Comparison of ENCODE assay signal across 8 cellular contexts in genomic region chr5:139647406-139648204, GRCh38. TPM values are rescaled to one million over a fixed set of nuclear protein-coding genes. Genes with fewer than 3 reads are reported as not detected.
DNase-seq lines count a peak whose midpoint lies in the region; ATAC-seq, FAIRE-seq and TF ChIP-seq lines count a peak whose summit lies in the region.

No MANE protein-coding gene starts in this region.

- TF ChIP-seq EP300 in A549 (IDR thresholded peaks at IDR 0.05) (no peak), Ishikawa (IDR thresholded peaks at IDR 0.05; ENCODE audit: borderline replicate concordance) (no peak)

- no peaks in the 10 kb centered on the region for H3K9me3 Mint-ChIP-seq in central memory CD8-positive, alpha-beta T cell

- no peak for TF ChIP-seq POLR2A in A549 (IDR thresholded peaks at IDR 0.05; ENCODE audit: low read length)

- no peak for ATAC-seq in A549
- ATAC-seq in central memory CD8-positive, alpha-beta T cell (replicated peaks; ENCODE audit: extremely low read depth, poor library complexity, severe bottlenecking): no peak
- no peak for ATAC-seq in GM19463 (IDR thresholded peaks at IDR 0.05; ENCODE audit: unreplicated experiment)
- ATAC-seq in GM18907 (IDR thresholded peaks at IDR 0.05; ENCODE audit: unreplicated experiment): no peak

- H3K9me3 ChIP-seq in A549: no peaks in the 10 kb centered on the region
- no peaks in the 10 kb centered on the region for H3K9me3 ChIP-seq in mucosa of stomach (ENCODE audit: control insufficient read depth, low read length)

- peaks cover 11% of the 10 kb centered on the region for H3K36me3 Mint-ChIP-seq in central memory CD8-positive, alpha-beta T cell (ENCODE audit: insufficient read depth)

- H3K4me1 ChIP-seq in A549 (peaks cover 62% of the 10 kb centered on the region), mucosa of stomach (ENCODE audit: control insufficient read depth, insufficient read depth, low read length) (peaks cover 46% of the 10 kb centered on the region)

- H3K9ac ChIP-seq in mucosa of stomach (ENCODE audit: low read length): peak overlapping the region; percentile 34

- 47% methylated on average over 37 of the region's 48 CpGs for WGBS in A549 (ENCODE audit: missing lambda C conversion rate)

- H3K4me2 ChIP-seq in A549: peak overlapping the region; percentile 99

- CTCF ChIA-PET in A549 (lab: Yijun Ruan, JAX): interaction anchor here (0.6 to 17.1 kb wide), 10 partner anchors 10 to 118 kb away, joined by 3 to 195 read pairs (median 7); no protein-coding TSS in a partner anchor

- no peaks in the 10 kb centered on the region for H3K36me3 ChIP-seq in mucosa of stomach (ENCODE audit: control insufficient read depth, insufficient read depth, low read length)

- H3K27ac ChIP-seq in A549: peak overlapping the region; percentile 94 to 98

- DNase-seq in A549 (ENCODE audit: low read depth in 1 of 2, low spot score in 1 of 2) (no peak), ACHN (no peak)
- no peak for DNase-seq in central memory CD8-positive, alpha-beta T cell (ENCODE audit: low spot score in 2 of 2)
- DNase-seq in activated CD4-positive, alpha-beta T cell treated with anti-CD3 and anti-CD28 coated beads for 48 hours: no peak

- peaks cover 20% of the 10 kb centered on the region for H3K27me3 Mint-ChIP-seq in central memory CD8-positive, alpha-beta T cell

- in situ Hi-C loops in ACHN (cut with HindIII; ENCODE audit: low pct_ligation_motif_present, low pct_unique_long_range_greater_than_20kb, low sequenced_read_pairs): no loop called here

- no peak for TF ChIP-seq RAD21 in A549 (conservative IDR thresholded peaks at IDR 0.05 in 1 of 2, IDR thresholded peaks at IDR 0.05 in 1 of 2)
- no peak for TF ChIP-seq RAD21 in Ishikawa (IDR thresholded peaks at IDR 0.05; ENCODE audit: low read depth)

- peaks cover 38% of the 10 kb centered on the region for H3K4me1 Mint-ChIP-seq in central memory CD8-positive, alpha-beta T cell

- peak overlapping the region; percentile 91 for H3K4me3 Mint-ChIP-seq in central memory CD8-positive, alpha-beta T cell

- no peak for TF ChIP-seq CTCF in A549 (IDR thresholded peaks at IDR 0.05)

- H3K27me3 ChIP-seq in mucosa of stomach (ENCODE audit: control insufficient read depth, insufficient read depth, low read length): peaks cover 8% of the 10 kb centered on the region

- H3K4me3 ChIP-seq in A549: peak overlapping the region; percentile 98
- H3K4me3 ChIP-seq in mucosa of stomach (ENCODE audit: low read length): no peak overlapping the region

- POLR2A ChIA-PET in A549 (lab: Yijun Ruan, JAX): interaction anchor here (0.6 to 1.4 kb wide), 8 partner anchors 9 to 118 kb away, joined by 3 to 13 read pairs (median 4); no protein-coding TSS in a partner anchor

- no peak for FAIRE-seq in A549 (lab: Jason Lieb, UNC)

- no peak overlapping the region for H3K27ac Mint-ChIP-seq in central memory CD8-positive, alpha-beta T cell (ENCODE audit: low read depth)

TF ChIP-seq in A549, 52 proteins besides CTCF, POLR2A, EP300 and RAD21:
- TF ChIP-seq RCOR1 (IDR thresholded peaks at IDR 0.05; ENCODE audit: low read depth, low read length) (no peak), HDAC2 (IDR thresholded peaks at IDR 0.05) (0 out of 2 replicates have a peak, but pooled peaks have one; percentile 67)

TF ChIP-seq in Ishikawa, 13 proteins besides CTCF, POLR2A, EP300 and RAD21:
- 0 out of 2 replicates have a peak, but pooled peaks have one; percentile 4 for TF ChIP-seq FOXM1 (IDR thresholded peaks at IDR 0.05; ENCODE audit: borderline replicate concordance, low read depth)
- no peak; the same call in 1 of the 2 replicates for TF ChIP-seq MAX (IDR thresholded peaks at IDR 0.05)
- TF ChIP-seq YY1 (IDR thresholded peaks at IDR 0.05; ENCODE audit: low read depth): no peak
- TF ChIP-seq USF1 (IDR thresholded peaks at IDR 0.05): no peak
- TF ChIP-seq ZBTB7A (IDR thresholded peaks at IDR 0.05; ENCODE audit: low read depth): peak; percentile 65
- 0 out of 2 replicates have a peak, but pooled peaks have one; percentile 7 for TF ChIP-seq TCF12 (IDR thresholded peaks at IDR 0.05; ENCODE audit: low read depth)

RNA-seq across cellular contexts. Expression of gene CXXC5, which starts 0.5 kb away (rescaled TPM):
- polyA plus RNA-seq in A549 (2011; rRNA removed) (16.7 and 18.1 TPM in 2 replicates), A549 (2017; fragmentation: RNase III; extraction: RNeasy Plus Mini Kit Qiagen cat#74134 plus additional on column Dnase treatment) (22.5 to 32.5 TPM (median 26.1 TPM) in 3 replicates)
- polyA plus RNA-seq in A549 (2012; cell fraction: cytosol; rRNA removed): 19.5 and 34.4 TPM in 2 replicates
- polyA plus RNA-seq in A549 (2012; cell fraction: nucleus; rRNA removed): 24.3 and 27.2 TPM in 2 replicates
- 6.9 and 12.0 TPM in 2 replicates for polyA minus RNA-seq in A549 (2011; rRNA and poly(A)+ RNA removed)
